Comparison of ENCODE assay signal across 1 cellular context in the genomic region with DNA sequence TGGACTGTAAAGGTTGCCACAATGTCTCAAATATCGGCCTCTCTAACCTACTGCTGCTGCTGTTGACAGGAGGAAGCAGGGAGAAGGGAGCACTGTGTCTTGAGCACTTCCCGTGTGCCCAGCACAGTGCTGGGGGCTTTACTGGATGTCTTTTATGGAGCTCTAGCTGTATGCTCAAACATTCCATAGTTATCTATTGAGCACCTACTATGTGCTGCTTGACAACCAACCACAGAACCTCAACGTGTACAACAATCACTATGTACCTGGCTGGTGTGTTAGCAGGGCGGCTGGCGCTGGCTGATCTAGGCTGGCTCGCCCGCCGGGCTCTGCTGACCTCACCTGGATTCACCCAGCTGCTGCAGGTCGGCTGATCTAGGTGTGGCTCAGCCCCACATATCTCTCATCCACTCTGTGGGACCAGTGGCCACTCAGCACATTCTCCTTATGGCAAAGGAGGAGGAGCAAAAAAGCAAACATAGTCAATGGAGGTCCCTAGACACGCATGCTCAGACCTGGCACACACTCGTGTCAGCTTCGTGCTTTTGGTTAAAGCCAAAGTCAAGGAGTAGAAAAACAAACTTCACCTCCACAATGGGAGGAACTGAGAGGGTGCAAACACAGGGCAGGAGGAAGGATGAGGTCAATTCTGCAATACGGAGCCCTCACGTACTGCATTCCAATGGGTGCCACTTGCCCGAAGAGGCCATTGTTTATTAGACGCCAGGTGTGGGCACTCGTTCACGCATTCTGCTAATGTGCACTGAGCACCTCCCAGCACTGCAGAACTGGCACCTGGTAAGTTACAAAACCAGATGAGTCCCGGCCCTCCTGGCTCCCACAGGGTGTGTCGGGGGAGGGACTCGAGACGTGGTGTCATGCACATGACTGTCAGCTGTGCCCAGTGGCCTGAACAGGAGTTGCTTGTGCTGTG.
TF ChIP-seq lines count a peak whose summit lies in the region.

No MANE protein-coding gene starts in this region.

TF ChIP-seq in K562, 482 proteins besides CTCF, POLR2A, EP300 and RAD21 (continued from another document):
- TF ChIP-seq, protein P1, sequence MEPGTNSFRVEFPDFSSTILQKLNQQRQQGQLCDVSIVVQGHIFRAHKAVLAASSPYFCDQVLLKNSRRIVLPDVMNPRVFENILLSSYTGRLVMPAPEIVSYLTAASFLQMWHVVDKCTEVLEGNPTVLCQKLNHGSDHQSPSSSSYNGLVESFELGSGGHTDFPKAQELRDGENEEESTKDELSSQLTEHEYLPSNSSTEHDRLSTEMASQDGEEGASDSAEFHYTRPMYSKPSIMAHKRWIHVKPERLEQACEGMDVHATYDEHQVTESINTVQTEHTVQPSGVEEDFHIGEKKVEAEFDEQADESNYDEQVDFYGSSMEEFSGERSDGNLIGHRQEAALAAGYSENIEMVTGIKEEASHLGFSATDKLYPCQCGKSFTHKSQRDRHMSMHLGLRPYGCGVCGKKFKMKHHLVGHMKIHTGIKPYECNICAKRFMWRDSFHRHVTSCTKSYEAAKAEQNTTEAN (CRISPR knock-in tag; IDR thresholded peaks at IDR 0.05): no peak
- TF ChIP-seq DPF2 (IDR thresholded peaks at IDR 0.05): no peak
- TF ChIP-seq, protein P2, sequence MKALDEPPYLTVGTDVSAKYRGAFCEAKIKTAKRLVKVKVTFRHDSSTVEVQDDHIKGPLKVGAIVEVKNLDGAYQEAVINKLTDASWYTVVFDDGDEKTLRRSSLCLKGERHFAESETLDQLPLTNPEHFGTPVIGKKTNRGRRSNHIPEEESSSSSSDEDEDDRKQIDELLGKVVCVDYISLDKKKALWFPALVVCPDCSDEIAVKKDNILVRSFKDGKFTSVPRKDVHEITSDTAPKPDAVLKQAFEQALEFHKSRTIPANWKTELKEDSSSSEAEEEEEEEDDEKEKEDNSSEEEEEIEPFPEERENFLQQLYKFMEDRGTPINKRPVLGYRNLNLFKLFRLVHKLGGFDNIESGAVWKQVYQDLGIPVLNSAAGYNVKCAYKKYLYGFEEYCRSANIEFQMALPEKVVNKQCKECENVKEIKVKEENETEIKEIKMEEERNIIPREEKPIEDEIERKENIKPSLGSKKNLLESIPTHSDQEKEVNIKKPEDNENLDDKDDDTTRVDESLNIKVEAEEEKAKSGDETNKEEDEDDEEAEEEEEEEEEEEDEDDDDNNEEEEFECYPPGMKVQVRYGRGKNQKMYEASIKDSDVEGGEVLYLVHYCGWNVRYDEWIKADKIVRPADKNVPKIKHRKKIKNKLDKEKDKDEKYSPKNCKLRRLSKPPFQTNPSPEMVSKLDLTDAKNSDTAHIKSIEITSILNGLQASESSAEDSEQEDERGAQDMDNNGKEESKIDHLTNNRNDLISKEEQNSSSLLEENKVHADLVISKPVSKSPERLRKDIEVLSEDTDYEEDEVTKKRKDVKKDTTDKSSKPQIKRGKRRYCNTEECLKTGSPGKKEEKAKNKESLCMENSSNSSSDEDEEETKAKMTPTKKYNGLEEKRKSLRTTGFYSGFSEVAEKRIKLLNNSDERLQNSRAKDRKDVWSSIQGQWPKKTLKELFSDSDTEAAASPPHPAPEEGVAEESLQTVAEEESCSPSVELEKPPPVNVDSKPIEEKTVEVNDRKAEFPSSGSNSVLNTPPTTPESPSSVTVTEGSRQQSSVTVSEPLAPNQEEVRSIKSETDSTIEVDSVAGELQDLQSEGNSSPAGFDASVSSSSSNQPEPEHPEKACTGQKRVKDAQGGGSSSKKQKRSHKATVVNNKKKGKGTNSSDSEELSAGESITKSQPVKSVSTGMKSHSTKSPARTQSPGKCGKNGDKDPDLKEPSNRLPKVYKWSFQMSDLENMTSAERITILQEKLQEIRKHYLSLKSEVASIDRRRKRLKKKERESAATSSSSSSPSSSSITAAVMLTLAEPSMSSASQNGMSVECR (CRISPR knock-in tag; IDR thresholded peaks at IDR 0.05): 0 out of 2 replicates have a peak, but pooled peaks have one; percentile 13
TF ChIP-seq in K562: peak in this region for 2.
